9 cellular contexts compared by ENCODE assay signal in the genomic region with DNA sequence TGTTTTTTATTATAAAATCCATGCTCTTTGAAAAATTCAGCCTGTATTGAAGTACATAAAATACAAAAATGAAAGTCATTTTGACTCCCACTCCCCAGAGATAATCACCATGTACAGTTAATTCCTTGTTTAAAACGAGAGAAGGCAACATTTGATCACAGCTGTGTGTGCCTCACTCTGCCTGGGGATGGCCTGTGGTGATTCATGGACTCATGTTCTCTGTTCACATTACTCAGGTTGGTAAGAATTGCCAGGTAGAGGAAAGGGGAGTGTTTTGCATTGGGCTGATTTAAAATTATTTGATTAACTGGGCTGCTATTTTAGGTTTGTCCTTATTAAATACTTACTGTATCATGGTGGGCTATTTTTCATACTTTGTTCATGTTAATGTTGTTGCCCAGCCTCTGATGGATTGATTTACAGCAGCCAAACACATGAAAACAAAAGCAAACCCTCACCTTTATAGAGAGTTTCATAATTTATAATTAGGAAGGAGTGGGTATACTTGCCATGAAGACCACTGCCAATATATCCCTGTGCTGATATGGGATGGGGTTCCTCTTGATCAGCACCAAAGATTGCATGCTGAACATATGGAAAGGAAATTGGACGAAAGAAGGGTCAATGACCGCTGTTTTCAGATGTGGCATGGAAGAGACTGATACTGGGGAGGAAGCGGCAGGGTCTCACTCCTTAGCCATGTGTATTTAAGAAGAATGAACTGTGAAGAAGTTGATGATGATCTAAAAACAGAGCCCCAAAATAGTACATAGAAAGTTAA. TPM values are rescaled to one million over a fixed set of nuclear protein-coding genes. Genes with fewer than 3 reads are reported as not detected.
DNase-seq lines count a peak whose midpoint lies in the region; ATAC-seq, FAIRE-seq and TF ChIP-seq lines count a peak whose summit lies in the region.
"Had no signal": no experiment of that assay in that cellular context is flagged by ENCODE, and none has a peak within 500 bp of the region (broad histone marks: within the 10 kb centered on the region; RNA-seq: fewer than 3 reads in every experiment).

No MANE protein-coding gene starts in this region.

- peaks cover 74% of the 10 kb centered on the region for H3K4me1 Mint-ChIP-seq in stimulated activated naive CD8-positive, alpha-beta T cell treated with anti-CD3 and anti-CD28 coated beads, Interleukin-15, Interleukin-2, amounts not matched to agents 100 ng/mL and 50 ng/mL, for 24 hours (ENCODE audit: low read depth)
- peaks cover 55% of the 10 kb centered on the region for H3K4me1 Mint-ChIP-seq in activated T-helper 2 cell treated with anti-CD3 and anti-CD28 coated beads, Interferon-gamma antibody, Interleukin-2, Interleukin-4, amounts not matched to agents 10 μg/mL and 5 μg/mL and 100 μg/mL, durations not matched to agents 14 hours and 24 hours and 36 hours (ENCODE audit: low read depth)

- peak; percentile 50 for FAIRE-seq in HepG2 (lab: Jason Lieb, UNC)
- FAIRE-seq: G401.6 had no signal

- POLR2A ChIA-PET in HepG2 (lab: Yijun Ruan, JAX) = no interaction called here

- no peak overlapping the region for H3K9ac ChIP-seq in HepG2 (ENCODE audit: insufficient read depth, low read depth, low read length)

- in situ Hi-C loops in HepG2 (cut with HindIII; ENCODE audit: extremely low pct_ligation_motif_present, low pct_unique_long_range_greater_than_20kb) = no loop called here

- BruUV-seq in HepG2 (replicated peaks; lab: Mats Ljungman, UMichigan) = no TSS peak

- peak overlapping the region; percentile 91 for H3K4me2 ChIP-seq in HepG2 (ENCODE audit: low read depth, low read length)

- peaks cover 25% of the 10 kb centered on the region for H3K36me3 Mint-ChIP-seq in stimulated activated naive CD8-positive, alpha-beta T cell treated with anti-CD3 and anti-CD28 coated beads, Interleukin-15, Interleukin-2, amounts not matched to agents 100 ng/mL and 50 ng/mL, for 24 hours (ENCODE audit: low read depth)
- H3K36me3 Mint-ChIP-seq in activated T-helper 2 cell treated with anti-CD3 and anti-CD28 coated beads, Interferon-gamma antibody, Interleukin-2, Interleukin-4, amounts not matched to agents 10 μg/mL and 5 μg/mL and 100 μg/mL, durations not matched to agents 14 hours and 24 hours and 36 hours (ENCODE audit: low read depth) = peaks cover 45% of the 10 kb centered on the region

- H3K4me1 ChIP-seq in HepG2 (ENCODE audit: insufficient read depth, low read length) = peaks cover 61% of the 10 kb centered on the region

- H3K27ac ChIP-seq in HepG2 (ENCODE audit: extremely low read length, insufficient read depth, low read length) = no peak overlapping the region

- H3K4me3 ChIP-seq in HepG2 (replicated peaks in 1 of 3; ENCODE audit: insufficient read depth in 1 of 3, low read depth in 2 of 3, low read length in 3 of 3) = 0 out of 6 replicates have a peak overlapping the region, but pooled peaks of 1 of the 3 experiments have one; percentile 10

- TF ChIP-seq EP300 in HepG2 (IDR thresholded peaks at IDR 0.05; ENCODE audit: low read depth in 2 of 2, low read length in 2 of 2) = no peak
- no peak for TF ChIP-seq EP300 in HepG2 (CRISPR knock-in tag; IDR thresholded peaks at IDR 0.05; ENCODE audit: borderline replicate concordance)

- WGBS in HepG2 (ENCODE audit: low lambda C conversion rate) = 78% methylated on average over 4 of the region's 4 CpGs

- intact Hi-C loops in activated T-helper 2 cell treated with anti-CD3 and anti-CD28 coated beads, Interferon-gamma antibody, Interleukin-2, Interleukin-4, amounts not matched to agents 10 μg/mL and 5 μg/mL and 100 μg/mL, durations not matched to agents 14 hours and 24 hours and 36 hours (cut with micrococcal nuclease) = loop anchor here (5.0 to 10.0 kb wide), 4 partner anchors 127 to 1033 kb away; a partner anchor contains a TSS
- intact Hi-C loops in HepG2 (cut with micrococcal nuclease; ENCODE audit: unreplicated experiment) = no loop called here

- peaks cover 39% of the 10 kb centered on the region for H4K20me1 ChIP-seq in HepG2 (ENCODE audit: insufficient read depth, low read length)

- peak overlapping the region; percentile 95 for H3K27ac Mint-ChIP-seq in stimulated activated naive CD8-positive, alpha-beta T cell treated with anti-CD3 and anti-CD28 coated beads, Interleukin-15, Interleukin-2, amounts not matched to agents 100 ng/mL and 50 ng/mL, for 24 hours
- peak overlapping the region; percentile 97 for H3K27ac Mint-ChIP-seq in activated T-helper 2 cell treated with anti-CD3 and anti-CD28 coated beads, Interferon-gamma antibody, Interleukin-2, Interleukin-4, amounts not matched to agents 10 μg/mL and 5 μg/mL and 100 μg/mL, durations not matched to agents 14 hours and 24 hours and 36 hours

- peak overlapping the region; percentile 98 for H3K4me3 Mint-ChIP-seq in stimulated activated naive CD8-positive, alpha-beta T cell treated with anti-CD3 and anti-CD28 coated beads, Interleukin-15, Interleukin-2, amounts not matched to agents 100 ng/mL and 50 ng/mL, for 24 hours
- H3K4me3 Mint-ChIP-seq in activated T-helper 2 cell treated with anti-CD3 and anti-CD28 coated beads, Interferon-gamma antibody, Interleukin-2, Interleukin-4, amounts not matched to agents 10 μg/mL and 5 μg/mL and 100 μg/mL, durations not matched to agents 14 hours and 24 hours and 36 hours (ENCODE audit: low read depth) = peak overlapping the region; percentile 98

- no peaks in the 10 kb centered on the region for H3K27me3 Mint-ChIP-seq in stimulated activated naive CD8-positive, alpha-beta T cell treated with anti-CD3 and anti-CD28 coated beads, Interleukin-15, Interleukin-2, amounts not matched to agents 100 ng/mL and 50 ng/mL, for 24 hours
- no peaks in the 10 kb centered on the region for H3K27me3 Mint-ChIP-seq in activated T-helper 2 cell treated with anti-CD3 and anti-CD28 coated beads, Interferon-gamma antibody, Interleukin-2, Interleukin-4, amounts not matched to agents 10 μg/mL and 5 μg/mL and 100 μg/mL, durations not matched to agents 14 hours and 24 hours and 36 hours (ENCODE audit: low read depth)

- no peaks in the 10 kb centered on the region; a peak in 1 of 5 replicates for H3K27me3 ChIP-seq in HepG2 (ENCODE audit: control insufficient read depth in 1 of 2, insufficient read depth in 2 of 2, low read length in 2 of 2)

- no peak for TF ChIP-seq POLR2A in HepG2 (IDR thresholded peaks at IDR 0.05; ENCODE audit: insufficient read depth in 1 of 2, low read depth in 2 of 2, low read length in 2 of 2)

- no peak for ATAC-seq in stimulated activated naive CD8-positive, alpha-beta T cell treated with anti-CD3 and anti-CD28 coated beads, Interleukin-15, Interleukin-2, amounts not matched to agents 100 U/mL and 50 U/mL, for 24 hours
- ATAC-seq in HepG2 = no peak
- ATAC-seq in HG02623 (IDR thresholded peaks at IDR 0.05; ENCODE audit: unreplicated experiment) = no peak
- no peak for ATAC-seq in HG03139 (IDR thresholded peaks at IDR 0.05; ENCODE audit: unreplicated experiment)

- TF ChIP-seq RAD21 in HepG2 (CRISPR knock-in tag; IDR thresholded peaks at IDR 0.05) = no peak

- no peaks in the 10 kb centered on the region; a peak in 1 of 5 replicates for H3K36me3 ChIP-seq in HepG2 (replicated peaks in 1 of 2; ENCODE audit: control insufficient read depth in 1 of 2, insufficient read depth in 2 of 2, low read length in 2 of 2)

- no peak for DNase-seq in stimulated activated naive CD8-positive, alpha-beta T cell treated with anti-CD3 and anti-CD28 coated beads, Interleukin-15, Interleukin-2, amounts not matched to agents 100 U/mL and 50 U/mL, for 24 hours
- DNase-seq in activated T-helper 2 cell treated with anti-CD3 and anti-CD28 coated beads, Interferon-gamma antibody, Interleukin-2, Interleukin-4, amounts not matched to agents 10 μg/mL and 5 μg/mL and 100 μg/mL, durations not matched to agents 14 hours and 24 hours and 36 hours (ENCODE audit: low spot score) = no peak
- no peak for DNase-seq in HepG2 (ENCODE audit: low spot score)
- no peak for DNase-seq in NCI-H128 (lab: John Stamatoyannopoulos, UW; ENCODE audit: unreplicated experiment)
- no peak for DNase-seq in NCI-H446 (lab: John Stamatoyannopoulos, UW)

- no peaks in the 10 kb centered on the region for H3K9me3 ChIP-seq in HepG2 (ENCODE audit: low read length)

- no peaks in the 10 kb centered on the region for H3K9me3 Mint-ChIP-seq in stimulated activated naive CD8-positive, alpha-beta T cell treated with anti-CD3 and anti-CD28 coated beads, Interleukin-15, Interleukin-2, amounts not matched to agents 100 ng/mL and 50 ng/mL, for 24 hours
- no peaks in the 10 kb centered on the region for H3K9me3 Mint-ChIP-seq in activated T-helper 2 cell treated with anti-CD3 and anti-CD28 coated beads, Interferon-gamma antibody, Interleukin-2, Interleukin-4, amounts not matched to agents 10 μg/mL and 5 μg/mL and 100 μg/mL, durations not matched to agents 14 hours and 24 hours and 36 hours

- TF ChIP-seq CTCF in HepG2 (CRISPR knock-in tag; IDR thresholded peaks at IDR 0.05) = no peak

- H3K79me2 ChIP-seq in HepG2 (ENCODE audit: insufficient read depth, low read length) = peaks cover 77% of the 10 kb centered on the region

- H2AFZ ChIP-seq in HepG2 (ENCODE audit: low read length) = no peak overlapping the region

- CTCF ChIA-PET in HepG2 (lab: Yijun Ruan, JAX; ENCODE audit: low intra/inter-chr PET ratio, low total read pairs) = no interaction called here

RNA-seq across cellular contexts. Expression of a gene that starts 3.0 kb away (rescaled TPM):
- total RNA-seq in activated T-helper 2 cell treated with anti-CD3 and anti-CD28 coated beads, Interferon-gamma antibody, Interleukin-2, Interleukin-4, amounts not matched to agents 10 μg/mL and 5 μg/mL and 100 μg/mL, durations not matched to agents 14 hours and 24 hours and 36 hours = 51.1 and 52.8 TPM in 2 replicates
- 22.6 and 27.7 TPM in 2 replicates for total RNA-seq in HepG2 (2016; rRNA removed; fragmentation: Illumina TruSeq; extraction: Trizol)
- total RNA-seq in HepG2 (2016; cell fraction: cytosol; rRNA removed; fragmentation: Illumina TruSeq; extraction: Trizol; ENCODE audit: low read depth) = 4.0 and 4.8 TPM in 2 replicates
- total RNA-seq in HepG2 (2016; cell fraction: insoluble cytoplasmic fraction; rRNA removed; fragmentation: Illumina TruSeq; extraction: Trizol) = 22.2 and 25.8 TPM in 2 replicates
- total RNA-seq in HepG2 (2016; cell fraction: membrane; rRNA removed; fragmentation: Illumina TruSeq; extraction: Trizol) = 13.8 and 17.4 TPM in 2 replicates
- 23.2 and 24.3 TPM in 2 replicates for total RNA-seq in HepG2 (2016; cell fraction: nucleus; rRNA removed; fragmentation: Illumina TruSeq; extraction: Trizol)
- 17.4 and 18.8 TPM in 2 replicates for polyA plus RNA-seq in HepG2 (2011; rRNA removed)
- polyA plus RNA-seq in HepG2 (2011; cell fraction: cytosol; rRNA removed) = 5.2 and 7.9 TPM in 2 replicates
- polyA plus RNA-seq in HepG2 (2011; cell fraction: nucleus; rRNA removed) = 18.2 and 21.1 TPM in 2 replicates
- polyA plus RNA-seq in HepG2 (2012) = 13.1 and 13.2 TPM in 2 replicates
- 1.8 and 2.7 TPM in 2 replicates for polyA plus RNA-seq in HepG2 (2016; cell fraction: cytosol; fragmentation: Illumina TruSeq; extraction: Trizol; ENCODE audit: low read depth)
- 17.4 and 17.9 TPM in 2 replicates for polyA plus RNA-seq in HepG2 (2016; cell fraction: insoluble cytoplasmic fraction; fragmentation: Illumina TruSeq; extraction: Trizol; ENCODE audit: low read depth)
- 4.9 and 6.5 TPM in 2 replicates for polyA plus RNA-seq in HepG2 (2016; cell fraction: membrane; fragmentation: Illumina TruSeq; extraction: Trizol; ENCODE audit: low read depth)
- 40.9 and 42.8 TPM in 2 replicates for polyA plus RNA-seq in HepG2 (2016; cell fraction: nucleus; fragmentation: Illumina TruSeq; extraction: Trizol; ENCODE audit: insufficient read depth, low read depth)
- 29.5 and 31.2 TPM in 2 replicates for polyA minus RNA-seq in HepG2 (2011; rRNA and poly(A)+ RNA removed; ENCODE audit: low replicate concordance)
- polyA minus RNA-seq in HepG2 (2011; cell fraction: cytosol; rRNA and poly(A)+ RNA removed) = 12.6 and 12.7 TPM in 2 replicates
- 35.3 and 43.6 TPM in 2 replicates for polyA minus RNA-seq in HepG2 (2011; cell fraction: nucleus; rRNA and poly(A)+ RNA removed)

RNA-seq across cellular contexts. Expression of a gene that starts 3.9 kb away (rescaled TPM):
- 24.7 and 24.9 TPM in 2 replicates for total RNA-seq in activated T-helper 2 cell treated with anti-CD3 and anti-CD28 coated beads, Interferon-gamma antibody, Interleukin-2, Interleukin-4, amounts not matched to agents 10 μg/mL and 5 μg/mL and 100 μg/mL, durations not matched to agents 14 hours and 24 hours and 36 hours
- 3.0 and 3.5 TPM in 2 replicates for total RNA-seq in HepG2 (2016; rRNA removed; fragmentation: Illumina TruSeq; extraction: Trizol)
- total RNA-seq in HepG2 (2016; cell fraction: cytosol; rRNA removed; fragmentation: Illumina TruSeq; extraction: Trizol; ENCODE audit: low read depth) = 0.81 and 2.1 TPM in 2 replicates
- total RNA-seq in HepG2 (2016; cell fraction: insoluble cytoplasmic fraction; rRNA removed; fragmentation: Illumina TruSeq; extraction: Trizol) = 3.5 TPM in 2 replicates
- 2.3 TPM in 2 replicates for total RNA-seq in HepG2 (2016; cell fraction: membrane; rRNA removed; fragmentation: Illumina TruSeq; extraction: Trizol)
- 3.4 and 4.6 TPM in 2 replicates for total RNA-seq in HepG2 (2016; cell fraction: nucleus; rRNA removed; fragmentation: Illumina TruSeq; extraction: Trizol)
- polyA plus RNA-seq in HepG2 (2011; rRNA removed) = 7.6 TPM in 2 replicates
- 2.7 and 3.0 TPM in 2 replicates for polyA plus RNA-seq in HepG2 (2011; cell fraction: cytosol; rRNA removed)
- polyA plus RNA-seq in HepG2 (2011; cell fraction: nucleus; rRNA removed) = 9.2 and 10.1 TPM in 2 replicates
- 3.9 and 4.1 TPM in 2 replicates for polyA plus RNA-seq in HepG2 (2012)
- polyA plus RNA-seq in HepG2 (2016; cell fraction: cytosol; fragmentation: Illumina TruSeq; extraction: Trizol; ENCODE audit: low read depth) = 0.99 and 1.2 TPM in 2 replicates
- polyA plus RNA-seq in HepG2 (2016; cell fraction: insoluble cytoplasmic fraction; fragmentation: Illumina TruSeq; extraction: Trizol; ENCODE audit: low read depth) = 1.5 and 2.9 TPM in 2 replicates
- 0.98 and 1.2 TPM in 2 replicates for polyA plus RNA-seq in HepG2 (2016; cell fraction: membrane; fragmentation: Illumina TruSeq; extraction: Trizol; ENCODE audit: low read depth)
- 5.7 and 6.7 TPM in 2 replicates for polyA plus RNA-seq in HepG2 (2016; cell fraction: nucleus; fragmentation: Illumina TruSeq; extraction: Trizol; ENCODE audit: insufficient read depth, low read depth)
- 11.5 and 37.3 TPM in 2 replicates for polyA minus RNA-seq in HepG2 (2011; rRNA and poly(A)+ RNA removed; ENCODE audit: low replicate concordance)
- 4.8 and 5.0 TPM in 2 replicates for polyA minus RNA-seq in HepG2 (2011; cell fraction: cytosol; rRNA and poly(A)+ RNA removed)
- 12.1 and 14.7 TPM in 2 replicates for polyA minus RNA-seq in HepG2 (2011; cell fraction: nucleus; rRNA and poly(A)+ RNA removed)

RNA-seq across cellular contexts. Expression of a gene that starts 33.0 kb away (rescaled TPM):
- total RNA-seq in activated T-helper 2 cell treated with anti-CD3 and anti-CD28 coated beads, Interferon-gamma antibody, Interleukin-2, Interleukin-4, amounts not matched to agents 10 μg/mL and 5 μg/mL and 100 μg/mL, durations not matched to agents 14 hours and 24 hours and 36 hours = 6.6 and 7.1 TPM in 2 replicates
- 0.27 and 0.28 TPM in 2 replicates for total RNA-seq in HepG2 (2016; rRNA removed; fragmentation: Illumina TruSeq; extraction: Trizol)
- not detected in 2 replicates for total RNA-seq in HepG2 (2016; cell fraction: cytosol; rRNA removed; fragmentation: Illumina TruSeq; extraction: Trizol; ENCODE audit: low read depth)
- 0.17 and 0.37 TPM in 2 replicates for total RNA-seq in HepG2 (2016; cell fraction: insoluble cytoplasmic fraction; rRNA removed; fragmentation: Illumina TruSeq; extraction: Trizol)
- total RNA-seq in HepG2 (2016; cell fraction: membrane; rRNA removed; fragmentation: Illumina TruSeq; extraction: Trizol) = 0.21 TPM in 1 of 2 replicates, not detected in the other
- 0.22 and 0.47 TPM in 2 replicates for total RNA-seq in HepG2 (2016; cell fraction: nucleus; rRNA removed; fragmentation: Illumina TruSeq; extraction: Trizol)
- 0.15 and 0.16 TPM in 2 replicates for polyA plus RNA-seq in HepG2 (2011; rRNA removed)
- 0.12 and 0.15 TPM in 2 replicates for polyA plus RNA-seq in HepG2 (2011; cell fraction: cytosol; rRNA removed)
- polyA plus RNA-seq in HepG2 (2011; cell fraction: nucleus; rRNA removed) = 0.24 and 0.27 TPM in 2 replicates
- 0.24 and 0.32 TPM in 2 replicates for polyA plus RNA-seq in HepG2 (2012)
- not detected in 2 replicates for polyA plus RNA-seq in HepG2 (2016; cell fraction: cytosol; fragmentation: Illumina TruSeq; extraction: Trizol; ENCODE audit: low read depth)
- polyA plus RNA-seq in HepG2 (2016; cell fraction: insoluble cytoplasmic fraction; fragmentation: Illumina TruSeq; extraction: Trizol; ENCODE audit: low read depth) = 0.26 TPM in 1 of 2 replicates, not detected in the other
- not detected in 2 replicates for polyA plus RNA-seq in HepG2 (2016; cell fraction: membrane; fragmentation: Illumina TruSeq; extraction: Trizol; ENCODE audit: low read depth)
- polyA plus RNA-seq in HepG2 (2016; cell fraction: nucleus; fragmentation: Illumina TruSeq; extraction: Trizol; ENCODE audit: insufficient read depth, low read depth) = 0.22 TPM in 1 of 2 replicates, not detected in the other
- 0.26 and 8.0 TPM in 2 replicates for polyA minus RNA-seq in HepG2 (2011; rRNA and poly(A)+ RNA removed; ENCODE audit: low replicate concordance)
- 0.18 and 0.30 TPM in 2 replicates for polyA minus RNA-seq in HepG2 (2011; cell fraction: cytosol; rRNA and poly(A)+ RNA removed)
- 0.39 and 0.87 TPM in 2 replicates for polyA minus RNA-seq in HepG2 (2011; cell fraction: nucleus; rRNA and poly(A)+ RNA removed)

RNA-seq across cellular contexts. Expression of a gene that starts 42.2 kb away (rescaled TPM):
- total RNA-seq in activated T-helper 2 cell treated with anti-CD3 and anti-CD28 coated beads, Interferon-gamma antibody, Interleukin-2, Interleukin-4, amounts not matched to agents 10 μg/mL and 5 μg/mL and 100 μg/mL, durations not matched to agents 14 hours and 24 hours and 36 hours = not detected in 2 replicates
- total RNA-seq in HepG2 (2016; rRNA removed; fragmentation: Illumina TruSeq; extraction: Trizol) = 0.11 TPM in 1 of 2 replicates, not detected in the other
- 0.20 and 0.44 TPM in 2 replicates for total RNA-seq in HepG2 (2016; cell fraction: cytosol; rRNA removed; fragmentation: Illumina TruSeq; extraction: Trizol; ENCODE audit: low read depth)
- total RNA-seq in HepG2 (2016; cell fraction: insoluble cytoplasmic fraction; rRNA removed; fragmentation: Illumina TruSeq; extraction: Trizol) = 0.19 and 0.21 TPM in 2 replicates
- 0.31 and 0.34 TPM in 2 replicates for total RNA-seq in HepG2 (2016; cell fraction: membrane; rRNA removed; fragmentation: Illumina TruSeq; extraction: Trizol)
- not detected in 2 replicates for total RNA-seq in HepG2 (2016; cell fraction: nucleus; rRNA removed; fragmentation: Illumina TruSeq; extraction: Trizol)
- polyA plus RNA-seq in HepG2 (2011; rRNA removed) = 0.14 and 0.17 TPM in 2 replicates
- polyA plus RNA-seq in HepG2 (2011; cell fraction: cytosol; rRNA removed) = 0.07 TPM in 1 of 2 replicates, not detected in the other
- 0.17 TPM in 1 of 2 replicates, not detected in the other for polyA plus RNA-seq in HepG2 (2011; cell fraction: nucleus; rRNA removed)
- not detected in 2 replicates for polyA plus RNA-seq in HepG2 (2012)
- polyA plus RNA-seq in HepG2 (2016; cell fraction: cytosol; fragmentation: Illumina TruSeq; extraction: Trizol; ENCODE audit: low read depth) = 0.23 TPM in 1 of 2 replicates, not detected in the other
- 0.22 TPM in 1 of 2 replicates, not detected in the other for polyA plus RNA-seq in HepG2 (2016; cell fraction: insoluble cytoplasmic fraction; fragmentation: Illumina TruSeq; extraction: Trizol; ENCODE audit: low read depth)
- 0.30 TPM in 1 of 2 replicates, not detected in the other for polyA plus RNA-seq in HepG2 (2016; cell fraction: membrane; fragmentation: Illumina TruSeq; extraction: Trizol; ENCODE audit: low read depth)
- not detected in 2 replicates for polyA plus RNA-seq in HepG2 (2016; cell fraction: nucleus; fragmentation: Illumina TruSeq; extraction: Trizol; ENCODE audit: insufficient read depth, low read depth)
- 0.16 and 0.35 TPM in 2 replicates for polyA minus RNA-seq in HepG2 (2011; rRNA and poly(A)+ RNA removed; ENCODE audit: low replicate concordance)
- polyA minus RNA-seq in HepG2 (2011; cell fraction: cytosol; rRNA and poly(A)+ RNA removed) = not detected in 2 replicates
- not detected in 2 replicates for polyA minus RNA-seq in HepG2 (2011; cell fraction: nucleus; rRNA and poly(A)+ RNA removed)

RNA-seq across cellular contexts. Expression of a gene that starts 42.3 kb away (rescaled TPM):
- total RNA-seq in activated T-helper 2 cell treated with anti-CD3 and anti-CD28 coated beads, Interferon-gamma antibody, Interleukin-2, Interleukin-4, amounts not matched to agents 10 μg/mL and 5 μg/mL and 100 μg/mL, durations not matched to agents 14 hours and 24 hours and 36 hours = 2.3 and 2.5 TPM in 2 replicates
- 1.5 and 2.1 TPM in 2 replicates for total RNA-seq in HepG2 (2016; rRNA removed; fragmentation: Illumina TruSeq; extraction: Trizol)
- 0.10 and 0.18 TPM in 2 replicates for total RNA-seq in HepG2 (2016; cell fraction: cytosol; rRNA removed; fragmentation: Illumina TruSeq; extraction: Trizol; ENCODE audit: low read depth)
- total RNA-seq in HepG2 (2016; cell fraction: insoluble cytoplasmic fraction; rRNA removed; fragmentation: Illumina TruSeq; extraction: Trizol) = 1.4 and 1.9 TPM in 2 replicates
- total RNA-seq in HepG2 (2016; cell fraction: membrane; rRNA removed; fragmentation: Illumina TruSeq; extraction: Trizol) = 0.86 and 0.99 TPM in 2 replicates
- total RNA-seq in HepG2 (2016; cell fraction: nucleus; rRNA removed; fragmentation: Illumina TruSeq; extraction: Trizol) = 2.1 TPM in 2 replicates
- 0.13 and 0.18 TPM in 2 replicates for polyA plus RNA-seq in HepG2 (2011; rRNA removed)
- polyA plus RNA-seq in HepG2 (2011; cell fraction: cytosol; rRNA removed) = 0.08 and 0.12 TPM in 2 replicates
- polyA plus RNA-seq in HepG2 (2011; cell fraction: nucleus; rRNA removed) = 0.05 and 0.12 TPM in 2 replicates
- 0.13 and 0.47 TPM in 2 replicates for polyA plus RNA-seq in HepG2 (2012)
- 0.11 TPM in 2 replicates for polyA plus RNA-seq in HepG2 (2016; cell fraction: cytosol; fragmentation: Illumina TruSeq; extraction: Trizol; ENCODE audit: low read depth)
- polyA plus RNA-seq in HepG2 (2016; cell fraction: insoluble cytoplasmic fraction; fragmentation: Illumina TruSeq; extraction: Trizol; ENCODE audit: low read depth) = 1.3 and 1.5 TPM in 2 replicates
- 0.46 and 0.49 TPM in 2 replicates for polyA plus RNA-seq in HepG2 (2016; cell fraction: membrane; fragmentation: Illumina TruSeq; extraction: Trizol; ENCODE audit: low read depth)
- 1.1 and 1.2 TPM in 2 replicates for polyA plus RNA-seq in HepG2 (2016; cell fraction: nucleus; fragmentation: Illumina TruSeq; extraction: Trizol; ENCODE audit: insufficient read depth, low read depth)
- polyA minus RNA-seq in HepG2 (2011; rRNA and poly(A)+ RNA removed; ENCODE audit: low replicate concordance) = 0.12 and 0.82 TPM in 2 replicates
- 0.30 and 0.35 TPM in 2 replicates for polyA minus RNA-seq in HepG2 (2011; cell fraction: cytosol; rRNA and poly(A)+ RNA removed)
- 0.90 and 1.6 TPM in 2 replicates for polyA minus RNA-seq in HepG2 (2011; cell fraction: nucleus; rRNA and poly(A)+ RNA removed)
